17 cellular contexts compared by ENCODE assay signal in genomic region chr2:60311524-60311923, GRCh38.
DNase-seq lines count a peak whose midpoint lies in the region; ATAC-seq and TF ChIP-seq lines count a peak whose summit lies in the region.
"Had no signal": no experiment of that assay in that cellular context is flagged by ENCODE, and none has a peak within 500 bp of the region (broad histone marks: within the 10 kb centered on the region; RNA-seq: fewer than 3 reads in every experiment).

No MANE protein-coding gene starts in this region.

- no peak overlapping the region for H3K27ac ChIP-seq in right atrium auricular region
- H3K27ac ChIP-seq: hepatocyte, HL-60 had no signal

- H3K36me3 ChIP-seq in right atrium auricular region: no peaks in the 10 kb centered on the region

- peaks cover 11% of the 10 kb centered on the region for H3K4me1 Mint-ChIP-seq in progenitor cell of endocrine pancreas (ENCODE audit: low read depth)

- H3K4me3 ChIP-seq in right atrium auricular region: no peak overlapping the region
- H3K4me3 ChIP-seq: GM23338, hepatocyte had no signal

- H3K36me3 Mint-ChIP-seq in progenitor cell of endocrine pancreas (ENCODE audit: insufficient read depth): no peaks in the 10 kb centered on the region
- H3K36me3 Mint-ChIP-seq: naive B cell; stimulated activated memory B cell treated with anti-CD40 and anti-IgM and Interleukin-4, amounts not matched to agents 10 μg/mL and 1 μg/mL and 100 μg/mL, for 72 hours had no signal

- H3K4me3 Mint-ChIP-seq in progenitor cell of endocrine pancreas (ENCODE audit: low read depth): no peak overlapping the region
- H3K4me3 Mint-ChIP-seq: activated naive CD8-positive, alpha-beta T cell treated with anti-CD3 and anti-CD28 coated beads, Interleukin-2, amount 50 U/mL, for 24 hours; GM23338; stimulated activated memory B cell treated with anti-CD40 and anti-IgM and Interleukin-4, amounts not matched to agents 10 μg/mL and 1 μg/mL and 100 μg/mL, for 72 hours had no signal

- TF ChIP-seq CTCF in right atrium auricular region (IDR thresholded peaks at IDR 0.05) (no peak), progenitor cell of endocrine pancreas (IDR thresholded peaks at IDR 0.05; ENCODE audit: unreplicated experiment) (no peak)

- H3K27me3 Mint-ChIP-seq in progenitor cell of endocrine pancreas: peaks cover 6% of the 10 kb centered on the region
- H3K27me3 Mint-ChIP-seq: naive B cell; stimulated activated memory B cell treated with anti-CD40 and anti-IgM and Interleukin-4, amounts not matched to agents 10 μg/mL and 1 μg/mL and 100 μg/mL, for 72 hours had no signal

- no peak for DNase-seq in right atrium auricular region (ENCODE audit: low spot score)
- DNase-seq in activated CD4-positive, alpha-beta T cell treated with anti-CD3 and anti-CD28 coated beads, Interleukin-2, amount 50 U/mL, for 1 hour: no peak
- no peak for DNase-seq in NCI-H748 (lab: John Stamatoyannopoulos, UW; ENCODE audit: unreplicated experiment)
- DNase-seq in progenitor cell of endocrine pancreas (ENCODE audit: low spot score, unreplicated experiment): no peak
- DNase-seq: activated naive CD8-positive, alpha-beta T cell treated with anti-CD3 and anti-CD28 coated beads, Interleukin-2, amount 50 U/mL, for 24 hours; naive B cell; retina; stimulated activated CD4-positive, alpha-beta T cell treated with anti-CD3 and anti-CD28 coated beads, Interleukin-4, amount 100 ng/mL, for 1 hour had no signal

- ATAC-seq in GM18498 (IDR thresholded peaks at IDR 0.05; ENCODE audit: unreplicated experiment) (peak; percentile 57), GM19395 (IDR thresholded peaks at IDR 0.05; ENCODE audit: unreplicated experiment) (peak; percentile 47), HG02759 (IDR thresholded peaks at IDR 0.05; ENCODE audit: unreplicated experiment) (peak; percentile 50), HG03460 (IDR thresholded peaks at IDR 0.05; ENCODE audit: unreplicated experiment) (peak; percentile 50)
- ATAC-seq: activated naive CD8-positive, alpha-beta T cell treated with anti-CD3 and anti-CD28 coated beads, Interleukin-2, amount 50 U/mL, for 24 hours; GM23338; left lobe of liver; stimulated activated memory B cell treated with anti-CD40 and anti-IgM and Interleukin-4, amounts not matched to agents 10 μg/mL and 1 μg/mL and 100 μg/mL, for 72 hours had no signal

- H3K4me1 ChIP-seq in right atrium auricular region: no peaks in the 10 kb centered on the region

- H3K9me3 Mint-ChIP-seq in progenitor cell of endocrine pancreas (ENCODE audit: low read depth): no peaks in the 10 kb centered on the region
- H3K9me3 Mint-ChIP-seq: activated naive CD8-positive, alpha-beta T cell treated with anti-CD3 and anti-CD28 coated beads, Interleukin-2, amount 50 U/mL, for 24 hours; GM23338; naive B cell; stimulated activated memory B cell treated with anti-CD40 and anti-IgM and Interleukin-4, amounts not matched to agents 10 μg/mL and 1 μg/mL and 100 μg/mL, for 72 hours had no signal

- H3K9me3 ChIP-seq in right atrium auricular region: no peaks in the 10 kb centered on the region

- H3K27me3 ChIP-seq in right atrium auricular region: no peaks in the 10 kb centered on the region
- H3K27me3 ChIP-seq: hepatocyte had no signal

- H3K27ac Mint-ChIP-seq in progenitor cell of endocrine pancreas: no peak overlapping the region
- H3K27ac Mint-ChIP-seq: activated naive CD8-positive, alpha-beta T cell treated with anti-CD3 and anti-CD28 coated beads, Interleukin-2, amount 50 U/mL, for 24 hours; GM23338 had no signal
